18 cellular contexts compared by ENCODE assay signal in the genomic region with DNA sequence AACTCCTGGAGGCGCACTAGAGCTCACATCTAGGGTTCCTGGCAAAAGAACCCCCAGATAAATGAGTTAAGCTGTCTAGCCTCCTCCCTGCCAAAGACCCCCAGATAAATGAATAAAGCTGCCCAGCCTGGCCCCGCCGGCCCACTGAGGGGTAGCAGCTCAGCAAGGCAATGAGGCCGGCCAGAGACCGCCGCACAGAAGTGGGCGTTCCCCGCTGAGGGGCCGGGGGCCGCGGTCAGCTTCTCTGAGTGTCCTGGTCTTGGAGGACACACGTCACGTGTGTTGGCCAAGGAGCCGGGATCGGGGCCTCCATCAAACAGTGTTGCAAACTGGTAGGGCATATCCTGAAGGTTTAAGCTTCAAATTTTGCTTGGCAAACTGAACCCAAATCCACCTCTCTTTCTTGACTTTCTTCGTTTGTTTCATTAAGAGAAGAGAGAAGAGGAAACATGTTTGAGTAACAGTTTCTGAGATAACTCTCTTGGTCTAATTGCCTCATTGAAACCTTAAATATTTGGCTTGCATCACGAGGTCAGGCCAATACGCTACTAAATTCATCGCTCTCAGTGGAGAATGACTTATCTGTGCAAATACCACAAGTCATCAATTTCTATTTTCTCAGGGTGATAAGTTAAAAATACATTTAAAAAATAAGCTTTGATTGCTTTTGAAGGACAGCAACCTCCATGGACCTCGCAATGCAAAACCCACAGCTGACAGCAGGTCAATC. TPM values are rescaled to one million over a fixed set of nuclear protein-coding genes. Genes with fewer than 3 reads are reported as not detected.
DNase-seq lines count a peak whose midpoint lies in the region; ATAC-seq, FAIRE-seq and TF ChIP-seq lines count a peak whose summit lies in the region.
"Had no signal": no experiment of that assay in that cellular context is flagged by ENCODE, and none has a peak within 500 bp of the region (broad histone marks: within the 10 kb centered on the region; RNA-seq: fewer than 3 reads in every experiment).

No MANE protein-coding gene starts in this region.

- H3K9ac ChIP-seq in H1 (replicated peaks in 1 of 4; ENCODE audit: extremely low read depth in 1 of 4, low read depth in 3 of 4, low read length in 3 of 4), result no peak overlapping the region
- no peak overlapping the region for H3K9ac ChIP-seq in neuronal stem cell (ENCODE audit: low read depth, low read length, poor library complexity)

- no peak overlapping the region for H2AK5ac ChIP-seq in H1 (ENCODE audit: low read depth, low read length)
- H2AK5ac ChIP-seq in neuronal stem cell (ENCODE audit: low read depth, low read length), result peak overlapping the region; percentile 62

- H3K14ac ChIP-seq in H1 (ENCODE audit: insufficient read length) (no peak overlapping the region), neuronal stem cell (ENCODE audit: low read length) (no peak overlapping the region)

- TF ChIP-seq EP300 in H1 (IDR thresholded peaks at IDR 0.05; ENCODE audit: borderline replicate concordance in 1 of 2, low read depth in 2 of 2, low read length in 2 of 2), result no peak

- H2BK12ac ChIP-seq in H1 (ENCODE audit: low read depth, low read length) (no peak overlapping the region), neuronal stem cell (ENCODE audit: low read length) (no peak overlapping the region)

- peak in 1 of 3 donors; percentile 73 for DNase-seq in right cardiac atrium
- DNase-seq in Right ventricle myocardium superior, result no peak
- no peak for DNase-seq in H1 (ENCODE audit: low read depth in 1 of 2, low spot score in 2 of 2)
- DNase-seq in neuronal stem cell (ENCODE audit: low spot score), result no peak
- DNase-seq in uterus, result no peak
- DNase-seq in GM12892 (ENCODE audit: insufficient read length), result no peak
- no peak for DNase-seq in AG20443 (ENCODE audit: low spot score)
- DNase-seq: CD8-positive, alpha-beta memory T cell; Karpas-422; NCI-H1417 treated with DMSO at 0.1 percent for 48 hours; NCI-H187; NCI-H2107; NCI-H446 treated with DMSO at 0.1 percent for 48 hours; NCI-H526 treated with DMSO at 0.1 percent for 48 hours; PC-3; SIG-M5 had no signal

- H3K27ac ChIP-seq in right cardiac atrium (ENCODE audit: low read length) (peak overlapping the region; percentile 86), H1 (ENCODE audit: low read depth, low read length) (no peak overlapping the region), neuronal stem cell (replicated peaks; ENCODE audit: low read length) (no peak overlapping the region), uterus (peak overlapping the region; percentile 36 to 47)

- H3K79me1 ChIP-seq in H1 (ENCODE audit: low read depth, low read length), result no peaks in the 10 kb centered on the region
- peaks cover 3% of the 10 kb centered on the region for H3K79me1 ChIP-seq in neuronal stem cell (ENCODE audit: low read depth, low read length)

- no peaks in the 10 kb centered on the region for H3K79me2 ChIP-seq in H1 (ENCODE audit: control insufficient read depth in 1 of 2, insufficient read depth in 2 of 2, low read length in 2 of 2)

- H3K23ac ChIP-seq in H1 (ENCODE audit: insufficient read length) (no peak overlapping the region), neuronal stem cell (ENCODE audit: low read depth, low read length, poor library complexity) (no peak overlapping the region)

- H3K4ac ChIP-seq in H1 (replicated peaks; ENCODE audit: insufficient read length, low read depth, low read length) (peak overlapping the region; percentile 14), neuronal stem cell (ENCODE audit: low read length) (no peak overlapping the region)

- H3K18ac ChIP-seq in H1 (ENCODE audit: extremely low read depth, low read length) (no peak overlapping the region), neuronal stem cell (ENCODE audit: low read length) (no peak overlapping the region)

- no peak overlapping the region for H2BK20ac ChIP-seq in H1 (ENCODE audit: low read length)

- TF ChIP-seq RAD21 in H1 (IDR thresholded peaks at IDR 0.05 in 1 of 2, conservative IDR thresholded peaks at IDR 0.05 in 1 of 2; ENCODE audit: low read depth in 2 of 2, low read length in 2 of 2), result no peak

- no peak overlapping the region for H2BK120ac ChIP-seq in H1 (replicated peaks; ENCODE audit: low read depth, low read length)
- no peak overlapping the region for H2BK120ac ChIP-seq in neuronal stem cell (ENCODE audit: low read depth, low read length)

- H3K36me3 ChIP-seq in H1 (ENCODE audit: control insufficient read depth in 2 of 4, insufficient read depth in 4 of 4, low read length in 3 of 4) (no peaks in the 10 kb centered on the region), neuronal stem cell (replicated peaks in 1 of 2; ENCODE audit: control insufficient read depth in 2 of 2, insufficient read depth in 2 of 2, low read length in 2 of 2) (no peaks in the 10 kb centered on the region), uterus (no peaks in the 10 kb centered on the region)

- H4K91ac ChIP-seq in H1 (replicated peaks; ENCODE audit: insufficient read length, low read length) (no peak overlapping the region), neuronal stem cell (ENCODE audit: low read depth, low read length, poor library complexity) (no peak overlapping the region)

- POLR2A ChIA-PET in H1 (lab: Charles Lee; ENCODE audit: partially characterized antibody), result interaction anchor here (0.6 to 1.1 kb wide), 5 partner anchors 10 to 231 kb away, joined by 3 read pairs; partner anchors contain the start of genes BRD9 and TRIP13

- H4K8ac ChIP-seq in H1 (ENCODE audit: extremely low read depth, insufficient read depth, low read length) (no peak overlapping the region), neuronal stem cell (ENCODE audit: low read depth, low read length) (no peak overlapping the region)

- no peaks in the 10 kb centered on the region for H4K20me1 ChIP-seq in H1 (replicated peaks in 1 of 2; ENCODE audit: control insufficient read depth in 1 of 2, insufficient read depth in 2 of 2, low read length in 2 of 2)

- no peaks in the 10 kb centered on the region for H3K27me3 ChIP-seq in right cardiac atrium (ENCODE audit: control insufficient read depth, insufficient read depth)
- H3K27me3 ChIP-seq in H1 (replicated peaks in 1 of 4; ENCODE audit: control insufficient read depth in 3 of 4, extremely low read depth in 1 of 4, insufficient read depth in 3 of 4, low read length in 3 of 4), result no peaks in the 10 kb centered on the region
- peaks cover 0 to 43% (median 0%) of the 10 kb centered on the region in 3 experiments for H3K27me3 ChIP-seq in neuronal stem cell (ENCODE audit: control insufficient read depth in 3 of 3, insufficient read depth in 3 of 3, low read depth in 1 of 3, low read length in 3 of 3)
- no peaks in the 10 kb centered on the region for H3K27me3 ChIP-seq in uterus

- no peak overlapping the region for H3K4me2 ChIP-seq in H1 (ENCODE audit: insufficient read depth in 1 of 2, low read depth in 2 of 2, low read length in 2 of 2)
- H3K4me2 ChIP-seq in neuronal stem cell (ENCODE audit: insufficient read depth, low read length, poor library complexity, severe bottlenecking), result no peak overlapping the region

- 64% methylated on average over 20 of the region's 20 CpGs for WGBS in right cardiac atrium
- WGBS in H1 (ENCODE audit: extremely low coverage in 1 of 2, insufficient coverage in 1 of 2, insufficient read length in 1 of 2, insufficient replicate concordance in 2 of 2, low coverage in 1 of 2, low lambda C conversion rate in 2 of 2, missing lambda C conversion rate in 1 of 2), 2 experiments, result 90% methylated on average over 20 of the region's 20 CpGs; no CpG with 5 or more reads in 1 of the 2 experiments
- no CpG with 5 or more reads among the region's 20 CpGs for WGBS in neuronal stem cell (ENCODE audit: extremely low coverage in 2 of 2, insufficient read length in 2 of 2, insufficient replicate concordance in 1 of 2), 2 donors

- no peak overlapping the region for H2BK5ac ChIP-seq in H1 (ENCODE audit: low read depth, low read length)
- H2BK5ac ChIP-seq in neuronal stem cell (ENCODE audit: low read length), result no peak overlapping the region

- no peak overlapping the region for H2BK15ac ChIP-seq in H1 (ENCODE audit: low read length)
- H2BK15ac ChIP-seq in neuronal stem cell (ENCODE audit: low read length), result no peak overlapping the region

- no peak for TF ChIP-seq CTCF in H1 (IDR thresholded peaks at IDR 0.05; ENCODE audit: control extremely low read depth in 1 of 3, insufficient read depth in 1 of 3, low read depth in 1 of 3, low read length in 3 of 3)
- no peak for TF ChIP-seq CTCF in uterus (IDR thresholded peaks at IDR 0.05)

- TF ChIP-seq POLR2A in H1 (IDR thresholded peaks at IDR 0.05; ENCODE audit: control extremely low read depth in 1 of 2, low read depth in 2 of 2, low read length in 2 of 2), result no peak
- no peak for TF ChIP-seq POLR2A in uterus (IDR thresholded peaks at IDR 0.05)
- no peak for TF ChIP-seq POLR2A in GM12892 (IDR thresholded peaks at IDR 0.05; ENCODE audit: low read depth, low read length)

- H2AFZ ChIP-seq in H1 (ENCODE audit: low read length), result no peak overlapping the region
- no peak overlapping the region for H2AFZ ChIP-seq in neuronal stem cell (ENCODE audit: low read length)

- no peak for FAIRE-seq in H1 (lab: Jason Lieb, UNC)
- no peak for FAIRE-seq in GM12892 (lab: Jason Lieb, UNC)
- FAIRE-seq: G401.6 had no signal

- CTCF ChIA-PET in H1 (lab: Charles Lee; ENCODE audit: partially characterized antibody), result interaction anchor here (1.0 to 2.8 kb wide), 9 partner anchors 8 to 115 kb away, joined by 3 to 16 read pairs (median 3); partner anchors contain the start of gene NKD2

- H3K4me3 ChIP-seq in right cardiac atrium (ENCODE audit: low read length) (no peak overlapping the region), H1 (ENCODE audit: extremely low read depth in 1 of 4, insufficient read depth in 2 of 4, low read depth in 3 of 4, low read length in 4 of 4) (no peak overlapping the region), neuronal stem cell (ENCODE audit: low read length in 2 of 2) (no peak overlapping the region), uterus (no peak overlapping the region)

- H4K5ac ChIP-seq in H1 (ENCODE audit: insufficient read length, low read depth, low read length), result no peak overlapping the region

- no peaks in the 10 kb centered on the region for H3K9me3 ChIP-seq in right cardiac atrium (ENCODE audit: control insufficient read depth, low read length)
- peaks cover 0 to 4% of the 10 kb centered on the region in 2 experiments; a peak in 1 of 4 replicates for H3K9me3 ChIP-seq in H1 (ENCODE audit: insufficient read depth in 2 of 2, low read depth in 1 of 2, low read length in 1 of 2)
- peaks cover 0 to 8% of the 10 kb centered on the region in 2 donors for H3K9me3 ChIP-seq in neuronal stem cell (replicated peaks in 1 of 2; ENCODE audit: control insufficient read depth in 2 of 2, insufficient read depth in 1 of 2, low read depth in 1 of 2, low read length in 2 of 2)
- no peaks in the 10 kb centered on the region for H3K9me3 ChIP-seq in uterus

- ATAC-seq in right cardiac atrium (no peak), Right ventricle myocardium superior (ENCODE audit: poor library complexity) (no peak), HG02885 (IDR thresholded peaks at IDR 0.05; ENCODE audit: poor library complexity, unreplicated experiment) (no peak)
- ATAC-seq: PC-3 had no signal

- no peaks in the 10 kb centered on the region for H3K23me2 ChIP-seq in H1 (ENCODE audit: low read depth, low read length)

- intact Hi-C loops in right cardiac atrium (cut with DNase I) (no loop called here), Right ventricle myocardium superior (cut with DNase I) (no loop called here), uterus (cut with DNase I; ENCODE audit: low total_unique reads) (no loop called here)

- no peak overlapping the region for H3K56ac ChIP-seq in H1 (replicated peaks; ENCODE audit: insufficient read length, low read depth, low read length)

- H3K4me1 ChIP-seq in right cardiac atrium (ENCODE audit: control insufficient read depth, insufficient read depth, low read length), result peaks cover 11% of the 10 kb centered on the region
- H3K4me1 ChIP-seq in H1 (replicated peaks in 1 of 4; ENCODE audit: control insufficient read depth in 3 of 4, insufficient read depth in 4 of 4, low read length in 3 of 4), result peaks cover 0 to 8% (median 4%) of the 10 kb centered on the region in 4 experiments; a peak in 3 of 7 replicates
- peaks cover 0 to 6% of the 10 kb centered on the region in 2 donors for H3K4me1 ChIP-seq in neuronal stem cell (ENCODE audit: control insufficient read depth in 2 of 2, insufficient read depth in 1 of 2, low read depth in 1 of 2, low read length in 2 of 2)
- H3K4me1 ChIP-seq in uterus, result no peaks in the 10 kb centered on the region

RNA-seq across cellular contexts. Expression of gene SLC12A7, which starts 11.7 kb away (rescaled TPM):
- total RNA-seq in right cardiac atrium (10 to 100 TPM; 57.2 to 80.5 (median 65.6) TPM), Right ventricle myocardium superior (172 TPM), uterus (10 to 100 TPM in 3 of 4 donors, 1 to 10 TPM in 1; 4.6 to 49.8 (median 15.8) TPM)
- polyA plus RNA-seq in right cardiac atrium (28.5 TPM), H1 (2011; rRNA removed) (23.5 and 37.5 TPM in 2 replicates)
- total RNA-seq in H1 (2021; fragmentation: NEBNext Ultra II Directional; extraction: Animal tissue kit (Norgen Biotek cat#: 25700)), result 38.6 and 39.7 TPM in 2 replicates
- 26.4 TPM for polyA plus RNA-seq in H1 (2011; cell fraction: cytosol; rRNA removed)
- 181 TPM for polyA plus RNA-seq in H1 (2011; cell fraction: nucleus; rRNA removed)
- 27.4 to 47.0 TPM (median 38.9 TPM) in 4 replicates for polyA plus RNA-seq in H1 (2012, experiment 1 of 2)
- polyA plus RNA-seq in H1 (2012, experiment 2 of 2), result 19.5 TPM
- 27.2 TPM for polyA plus RNA-seq in H1 (2013, experiment 1 of 2)
- 24.9 TPM for polyA plus RNA-seq in H1 (2013, experiment 2 of 2)
- 23.8 and 28.1 TPM in 2 replicates for polyA minus RNA-seq in H1 (2011; rRNA and poly(A)+ RNA removed)
- polyA minus RNA-seq in H1 (2011; cell fraction: cytosol; rRNA and poly(A)+ RNA removed), result 33.8 TPM
- polyA minus RNA-seq in H1 (2011; cell fraction: nucleus; rRNA and poly(A)+ RNA removed), result 44.5 TPM
- polyA plus RNA-seq in neuronal stem cell (2013, experiment 1 of 2), result 25.7 TPM
- 25.0 TPM for polyA plus RNA-seq in neuronal stem cell (2013, experiment 2 of 2)
- 2.0 TPM for polyA plus RNA-seq in GM12892 (2012; ENCODE audit: missing spikeins)

Comparison
In these comparisons a context has a peak if more than half of its experiments do, and no peak if none do; other contexts are left out.
1. H3K27ac ChIP-seq: peak in right cardiac atrium (single experiment) and uterus (2 of 2); none in H1 (single experiment) and neuronal stem cell (single experiment).